8 cellular contexts compared by ENCODE assay signal in genomic region chr19:56538254-56538760, GRCh38. TPM values are rescaled to one million over a fixed set of nuclear protein-coding genes. Genes with fewer than 3 reads are reported as not detected.
DNase-seq lines count a peak whose midpoint lies in the region; ATAC-seq and TF ChIP-seq lines count a peak whose summit lies in the region.

No MANE protein-coding gene starts in this region.

- no CpG with 5 or more reads among the region's 46 CpGs for WGBS in H9 (ENCODE audit: extremely low coverage, insufficient read length, low lambda C conversion rate)

- H3K4ac ChIP-seq in H9 (ENCODE audit: low read depth, low read length), result no peak overlapping the region

- POLR2A ChIA-PET in CD8-positive, alpha-beta memory T cell (lab: Charles Lee), result no interaction called here

- CTCF ChIA-PET in CD8-positive, alpha-beta memory T cell (lab: Charles Lee), result no interaction called here

- H3K4me3 ChIP-seq in CD8-positive, alpha-beta memory T cell (ENCODE audit: low read length), result peak overlapping the region; percentile 77
- H3K4me3 ChIP-seq in WI38 (ENCODE audit: low read depth, low read length) (peak overlapping the region; percentile 75), breast epithelium (peak overlapping the region; percentile 62 to 77 (median 65)), iPS-15b (ENCODE audit: low read depth, low read length) (peak overlapping the region; percentile 56), gastrocnemius medialis (peak overlapping the region; percentile 82 to 99 (median 89))

- peaks cover 7% of the 10 kb centered on the region for H3K23me2 ChIP-seq in H9 (ENCODE audit: insufficient read length, low read depth, low read length, poor library complexity, severe bottlenecking)

- H3K4me2 ChIP-seq in H9 (ENCODE audit: insufficient read depth, insufficient read length, low read length), result peak overlapping the region; percentile 70

- H4K5ac ChIP-seq in H9 (ENCODE audit: insufficient read length, low read depth, low read length), result no peak overlapping the region

- H3K14ac ChIP-seq in H9 (ENCODE audit: insufficient read depth, low read length), result peak overlapping the region; percentile 98

- TF ChIP-seq CTCF in H9 (conservative IDR thresholded peaks at IDR 0.05) (no peak), WI38 (IDR thresholded peaks at IDR 0.05; ENCODE audit: low read depth, low read length) (no peak), breast epithelium (IDR thresholded peaks at IDR 0.05) (peak in 1 of 3 donors; percentile 25), gastrocnemius medialis (IDR thresholded peaks at IDR 0.05 in 4 of 5, conservative IDR thresholded peaks at IDR 0.05 in 1 of 5) (peak in 1 of 5 experiments; percentile 25)

- H4K20me1 ChIP-seq in H9 (ENCODE audit: control insufficient read depth, insufficient read depth, insufficient read length), result no peaks in the 10 kb centered on the region

- H2BK120ac ChIP-seq in H9 (ENCODE audit: low read depth, low read length, poor library complexity, severe bottlenecking), result no peak overlapping the region

- H3K27me3 ChIP-seq in CD8-positive, alpha-beta memory T cell (ENCODE audit: insufficient read depth, low read length, poor library complexity, severe bottlenecking), result no peaks in the 10 kb centered on the region
- H3K27me3 ChIP-seq in H9 (ENCODE audit: insufficient read depth, low read length) (no peaks in the 10 kb centered on the region), breast epithelium (no peaks in the 10 kb centered on the region), iPS-15b (ENCODE audit: control insufficient read depth, insufficient read depth, low read length) (peaks cover 3% of the 10 kb centered on the region), gastrocnemius medialis (no peaks in the 10 kb centered on the region)

- no peaks in the 10 kb centered on the region for H3K79me1 ChIP-seq in H9 (ENCODE audit: insufficient read depth, low read depth, low read length, poor library complexity, severe bottlenecking)

- H3K79me2 ChIP-seq in H9 (ENCODE audit: insufficient read depth, low read length), result no peaks in the 10 kb centered on the region

- no peak overlapping the region for H4K91ac ChIP-seq in H9 (ENCODE audit: insufficient read length, low read depth, low read length)

- no peak overlapping the region for H2BK5ac ChIP-seq in H9 (ENCODE audit: insufficient read length, low read length)

- H3K27me3 Mint-ChIP-seq in CD8-positive, alpha-beta memory T cell, result peaks cover 0 to 12% of the 10 kb centered on the region in 2 donors
- H3K27me3 Mint-ChIP-seq in H9 (ENCODE audit: low read depth), result peaks cover 8% of the 10 kb centered on the region

- intact Hi-C loops in breast epithelium (cut with DNase I; ENCODE audit: low total_unique reads), result no loop called here
- intact Hi-C loops in gastrocnemius medialis (cut with DNase I; ENCODE audit: low total_unique reads), result loop anchor here (1.0 to 10.0 kb wide), 7 partner anchors 29 to 702 kb away; partner anchors contain the start of genes ZNF470, ZNF471, ZNF583 and ZNF667

- no peak for TF ChIP-seq POLR2A in breast epithelium (IDR thresholded peaks at IDR 0.05)
- peak in 1 of 2 donors; percentile 34 for TF ChIP-seq POLR2A in gastrocnemius medialis (IDR thresholded peaks at IDR 0.05)

- H3K9ac ChIP-seq in H9 (ENCODE audit: extremely low read depth, insufficient read length, low read length) (peak overlapping the region; percentile 73), iPS-15b (ENCODE audit: low read depth, low read length) (no peak overlapping the region)

- no peak overlapping the region for H2AK5ac ChIP-seq in H9 (ENCODE audit: insufficient read length, low read length)

- peaks cover 13 to 46% (median 44%) of the 10 kb centered on the region in 3 donors for H3K36me3 Mint-ChIP-seq in CD8-positive, alpha-beta memory T cell
- H3K36me3 Mint-ChIP-seq in H9 (ENCODE audit: insufficient read depth in 1 of 3, low read depth in 3 of 3), result peaks cover 27 to 35% (median 31%) of the 10 kb centered on the region in 3 experiments

- ATAC-seq in gastrocnemius medialis (peak; percentile 98 to 99), HG03457 (IDR thresholded peaks at IDR 0.05; ENCODE audit: unreplicated experiment) (no peak)

- no peak overlapping the region for H2BK12ac ChIP-seq in H9 (ENCODE audit: insufficient read length, low read depth, low read length)

- H3K4me1 Mint-ChIP-seq in CD8-positive, alpha-beta memory T cell, result peaks cover 15 to 31% (median 17%) of the 10 kb centered on the region in 3 donors
- H3K4me1 Mint-ChIP-seq in H9, result no peaks in the 10 kb centered on the region; a peak in 1 of 4 replicates

- in situ Hi-C loops in gastrocnemius medialis (cut with MboI; ENCODE audit: low sequenced_read_pairs in 4 of 4), result no loop called here

- H3K4me1 ChIP-seq in CD8-positive, alpha-beta memory T cell (ENCODE audit: insufficient read depth, low read length), result peaks cover 8% of the 10 kb centered on the region
- no peaks in the 10 kb centered on the region; the same call in 1 of the 2 replicates for H3K4me1 ChIP-seq in H9 (ENCODE audit: insufficient read depth, low read length)
- H3K4me1 ChIP-seq in breast epithelium, result no peaks in the 10 kb centered on the region
- no peaks in the 10 kb centered on the region for H3K4me1 ChIP-seq in iPS-15b (ENCODE audit: control insufficient read depth, insufficient read depth, low read length)
- peaks cover 7 to 13% of the 10 kb centered on the region in 2 donors for H3K4me1 ChIP-seq in gastrocnemius medialis

- peaks cover 36 to 82% (median 63%) of the 10 kb centered on the region in 5 donors for H3K9me3 Mint-ChIP-seq in CD8-positive, alpha-beta memory T cell
- peaks cover 76 to 85% of the 10 kb centered on the region in 2 experiments for H3K9me3 Mint-ChIP-seq in H9

- H3K56ac ChIP-seq in H9 (ENCODE audit: insufficient read length, low read depth, low read length), result no peak overlapping the region

- H4K8ac ChIP-seq in H9 (replicated peaks; ENCODE audit: insufficient read length, low read depth, low read length), result no peak overlapping the region

- H2BK20ac ChIP-seq in H9 (ENCODE audit: low read depth, low read length, poor library complexity, severe bottlenecking), result no peak overlapping the region

- peak overlapping the region; percentile 80 to 95 (median 89) for H3K27ac Mint-ChIP-seq in CD8-positive, alpha-beta memory T cell
- peak overlapping the region in 2 of 3 experiments; percentile 82 to 88; a peak in 1 of 7 replicates for H3K27ac Mint-ChIP-seq in H9

- peak overlapping the region; percentile 87 to 95 (median 91) for H3K4me3 Mint-ChIP-seq in CD8-positive, alpha-beta memory T cell
- peak overlapping the region; percentile 80 to 81 for H3K4me3 Mint-ChIP-seq in H9

- H3K18ac ChIP-seq in H9 (ENCODE audit: insufficient read length, low read depth, low read length), result peak overlapping the region; percentile 98

- peaks cover 6% of the 10 kb centered on the region for H3K36me3 ChIP-seq in CD8-positive, alpha-beta memory T cell (ENCODE audit: insufficient read depth, low read length)
- H3K36me3 ChIP-seq in breast epithelium (no peaks in the 10 kb centered on the region), iPS-15b (ENCODE audit: control insufficient read depth, insufficient read depth, low read length) (no peaks in the 10 kb centered on the region), gastrocnemius medialis (peaks cover 0 to 45% of the 10 kb centered on the region in 2 donors)

- no peak overlapping the region for H3T11ph ChIP-seq in H9 (ENCODE audit: low read length)

- peak overlapping the region; percentile 91 for H2AFZ ChIP-seq in H9 (ENCODE audit: low read length)

- H3K23ac ChIP-seq in H9 (ENCODE audit: insufficient read length, low read depth, low read length), result no peak overlapping the region

- peak; percentile 73 to 94 (median 86) for DNase-seq in CD8-positive, alpha-beta memory T cell
- peak; percentile 95 for DNase-seq in H9
- peak; percentile 81 for DNase-seq in NCI-H1694 treated with DMSO at 0.1 percent for 48 hours (lab: John Stamatoyannopoulos, UW)
- DNase-seq in breast epithelium (ENCODE audit: low spot score in 2 of 2), result peak; percentile 87 to 89
- peak; percentile 79 to 87 for DNase-seq in gastrocnemius medialis

- H3K9me3 ChIP-seq in CD8-positive, alpha-beta memory T cell (ENCODE audit: low read length), result peaks cover 9% of the 10 kb centered on the region
- H3K9me3 ChIP-seq in H9 (ENCODE audit: control insufficient read depth, low read depth, low read length) (peaks cover 35% of the 10 kb centered on the region), breast epithelium (peaks cover 53 to 62% of the 10 kb centered on the region in 2 donors), iPS-15b (ENCODE audit: control insufficient read depth, insufficient read depth, low read length) (peaks cover 10% of the 10 kb centered on the region), gastrocnemius medialis (peaks cover 3 to 43% (median 20%) of the 10 kb centered on the region in 3 donors)

- H2BK15ac ChIP-seq in H9 (ENCODE audit: low read depth, low read length), result no peak overlapping the region

- H3K27ac ChIP-seq in CD8-positive, alpha-beta memory T cell (ENCODE audit: low read depth, low read length), result peak overlapping the region; percentile 40
- no peak overlapping the region for H3K27ac ChIP-seq in H9 (ENCODE audit: insufficient read length, low read depth, low read length)
- H3K27ac ChIP-seq in breast epithelium, result peak overlapping the region; percentile 82 to 91
- peak overlapping the region; percentile 87 to 97 (median 94) for H3K27ac ChIP-seq in gastrocnemius medialis

RNA-seq across cellular contexts. Expression of gene ZFP28, which starts 0.4 kb away (rescaled TPM):
- total RNA-seq in CD8-positive, alpha-beta memory T cell, result 1 to 10 TPM; 3.1 to 3.4 TPM
- 2.7 TPM for polyA plus RNA-seq in CD8-positive, alpha-beta memory T cell
- 3.2 and 3.8 TPM in 2 replicates for total RNA-seq in H9 (2021)
- 10 to 100 TPM; 12.3 to 13.0 (median 12.5) TPM for total RNA-seq in breast epithelium
- 1 to 10 TPM; 2.6 to 5.7 (median 4.9) TPM for total RNA-seq in gastrocnemius medialis

RNA-seq across cellular contexts. Expression of gene ZNF470, which starts 29.0 kb away (rescaled TPM):
- total RNA-seq in CD8-positive, alpha-beta memory T cell, result 1 to 10 TPM; 2.5 to 3.5 TPM
- 2.1 TPM for polyA plus RNA-seq in CD8-positive, alpha-beta memory T cell
- 6.9 and 7.1 TPM in 2 replicates for total RNA-seq in H9 (2021)
- 1 to 10 TPM; 2.9 to 4.1 (median 3.4) TPM for total RNA-seq in breast epithelium
- 1 to 10 TPM in 1 of 4 donors, under 1 TPM in 3; 0.32 to 2.0 (median 0.83) TPM for total RNA-seq in gastrocnemius medialis

RNA-seq across cellular contexts. Expression of gene ZNF471, which starts 30.7 kb away (rescaled TPM):
- 1 to 10 TPM in 1 of 2 experiments, under 1 TPM in 1; 0.95 to 1.1 TPM for total RNA-seq in CD8-positive, alpha-beta memory T cell
- polyA plus RNA-seq in CD8-positive, alpha-beta memory T cell, result 0.09 TPM
- total RNA-seq in H9 (2021) (not detected in 2 replicates), breast epithelium (10 to 100 TPM in 1 of 3 donors, 1 to 10 TPM in 2; 5.9 to 12.0 (median 8.2) TPM), gastrocnemius medialis (1 to 10 TPM in 3 of 4 donors, under 1 TPM in 1; 0.56 to 3.8 (median 3.2) TPM)

RNA-seq across cellular contexts. Expression of gene ZNF71, which starts 56.8 kb away (rescaled TPM):
- total RNA-seq in CD8-positive, alpha-beta memory T cell, result 1 to 10 TPM; 8.2 to 8.4 TPM
- 11.8 TPM for polyA plus RNA-seq in CD8-positive, alpha-beta memory T cell
- total RNA-seq in H9 (2021) (7.2 TPM in 2 replicates), breast epithelium (1 to 10 TPM; 5.4 to 9.8 (median 8.9) TPM), gastrocnemius medialis (1 to 10 TPM; 6.7 to 7.5 (median 7.4) TPM)
